In genomic region chr17:75238684-75239191, GRCh38 we compare ENCODE assay signal across 8 cellular contexts. TPM values are rescaled to one million over a fixed set of nuclear protein-coding genes. Genes with fewer than 3 reads are reported as not detected.
A peak's percentile ranks its signal among the peaks of the same experiment; 100 is the strongest.
DNase-seq lines count a peak whose midpoint lies in the region; ATAC-seq lines count a peak whose summit lies in the region.

No MANE protein-coding gene starts in this region.

- no peaks in the 10 kb centered on the region for H3K9me3 Mint-ChIP-seq in central memory CD8-positive, alpha-beta T cell

- H3K27me3 Mint-ChIP-seq in central memory CD8-positive, alpha-beta T cell, result no peaks in the 10 kb centered on the region

- DNase-seq in AG08395 (ENCODE audit: low spot score), result peak; percentile 84
- peak; percentile 61 for DNase-seq in GM19238 (ENCODE audit: insufficient read length, low spot score)
- peak; percentile 36 for DNase-seq in NCI-H226
- DNase-seq in activated CD4-positive, CD25-positive, alpha-beta regulatory T cell (lab: John Stamatoyannopoulos, UW), result peak; percentile 19 to 40 (median 36)
- peak; percentile 32 to 47 for DNase-seq in central memory CD8-positive, alpha-beta T cell (ENCODE audit: low spot score in 2 of 2)
- no peak for DNase-seq in left lobe of liver (ENCODE audit: low spot score)
- DNase-seq in stimulated activated CD4-positive, alpha-beta T cell treated with anti-CD3 and anti-CD28 coated beads, TNF-alpha, amount 100 ng/mL, for 48 hours (ENCODE audit: low read depth in 3 of 3), result peak in 2 of 3 donors; percentile 45 to 57
- no peak for DNase-seq in T1000 (lab: John Stamatoyannopoulos, UW)

- peak overlapping the region; percentile 97 for H3K27ac Mint-ChIP-seq in central memory CD8-positive, alpha-beta T cell (ENCODE audit: low read depth)

- H3K36me3 Mint-ChIP-seq in central memory CD8-positive, alpha-beta T cell (ENCODE audit: insufficient read depth), result peaks cover 64% of the 10 kb centered on the region

- peak overlapping the region; percentile 54 for H3K4me3 Mint-ChIP-seq in central memory CD8-positive, alpha-beta T cell

- H3K4me1 Mint-ChIP-seq in central memory CD8-positive, alpha-beta T cell, result peaks cover 39% of the 10 kb centered on the region

- ATAC-seq in central memory CD8-positive, alpha-beta T cell (replicated peaks; ENCODE audit: extremely low read depth, poor library complexity, severe bottlenecking), result no peak
- ATAC-seq in left lobe of liver, result peak; percentile 81

RNA-seq across cellular contexts. Expression of gene GGA3, which starts 22.7 kb away (rescaled TPM):
- 17.9 TPM for total RNA-seq in left lobe of liver

RNA-seq across cellular contexts. Expression of gene MRPS7, which starts 22.9 kb away (rescaled TPM):
- total RNA-seq in left lobe of liver, result 36.1 TPM

RNA-seq across cellular contexts. Expression of gene MIF4GD, which starts 32.3 kb away (rescaled TPM):
- 7.7 TPM for total RNA-seq in left lobe of liver

RNA-seq across cellular contexts. Expression of gene NUP85, which starts 33.3 kb away (rescaled TPM):
- total RNA-seq in left lobe of liver, result 33.8 TPM

RNA-seq across cellular contexts. Expression of gene SLC25A19, which starts 50.5 kb away (rescaled TPM):
- 3.6 TPM for total RNA-seq in left lobe of liver

Comparison
In these comparisons a context has a peak if more than half of its experiments do, and no peak if none do; other contexts are left out.
1. DNase-seq: peak in AG08395 (single experiment), GM19238 (single experiment), NCI-H226 (single experiment), activated CD4-positive, CD25-positive, alpha-beta regulatory T cell (4 of 4), central memory CD8-positive, alpha-beta T cell (2 of 2) and stimulated activated CD4-positive, alpha-beta T cell treated with anti-CD3 and anti-CD28 coated beads, TNF-alpha, amount 100 ng/mL, for 48 hours (2 of 3); none in left lobe of liver (single experiment) and T1000 (single experiment).